1 cellular context compared by ENCODE assay signal in genomic region chr6:7153807-7154206, GRCh38.
TF ChIP-seq lines count a peak whose summit lies in the region.

No MANE protein-coding gene starts in this region.

TF ChIP-seq in K562, 482 proteins besides CTCF, POLR2A, EP300 and RAD21 (continued from another document):
- TF ChIP-seq, protein P1, sequence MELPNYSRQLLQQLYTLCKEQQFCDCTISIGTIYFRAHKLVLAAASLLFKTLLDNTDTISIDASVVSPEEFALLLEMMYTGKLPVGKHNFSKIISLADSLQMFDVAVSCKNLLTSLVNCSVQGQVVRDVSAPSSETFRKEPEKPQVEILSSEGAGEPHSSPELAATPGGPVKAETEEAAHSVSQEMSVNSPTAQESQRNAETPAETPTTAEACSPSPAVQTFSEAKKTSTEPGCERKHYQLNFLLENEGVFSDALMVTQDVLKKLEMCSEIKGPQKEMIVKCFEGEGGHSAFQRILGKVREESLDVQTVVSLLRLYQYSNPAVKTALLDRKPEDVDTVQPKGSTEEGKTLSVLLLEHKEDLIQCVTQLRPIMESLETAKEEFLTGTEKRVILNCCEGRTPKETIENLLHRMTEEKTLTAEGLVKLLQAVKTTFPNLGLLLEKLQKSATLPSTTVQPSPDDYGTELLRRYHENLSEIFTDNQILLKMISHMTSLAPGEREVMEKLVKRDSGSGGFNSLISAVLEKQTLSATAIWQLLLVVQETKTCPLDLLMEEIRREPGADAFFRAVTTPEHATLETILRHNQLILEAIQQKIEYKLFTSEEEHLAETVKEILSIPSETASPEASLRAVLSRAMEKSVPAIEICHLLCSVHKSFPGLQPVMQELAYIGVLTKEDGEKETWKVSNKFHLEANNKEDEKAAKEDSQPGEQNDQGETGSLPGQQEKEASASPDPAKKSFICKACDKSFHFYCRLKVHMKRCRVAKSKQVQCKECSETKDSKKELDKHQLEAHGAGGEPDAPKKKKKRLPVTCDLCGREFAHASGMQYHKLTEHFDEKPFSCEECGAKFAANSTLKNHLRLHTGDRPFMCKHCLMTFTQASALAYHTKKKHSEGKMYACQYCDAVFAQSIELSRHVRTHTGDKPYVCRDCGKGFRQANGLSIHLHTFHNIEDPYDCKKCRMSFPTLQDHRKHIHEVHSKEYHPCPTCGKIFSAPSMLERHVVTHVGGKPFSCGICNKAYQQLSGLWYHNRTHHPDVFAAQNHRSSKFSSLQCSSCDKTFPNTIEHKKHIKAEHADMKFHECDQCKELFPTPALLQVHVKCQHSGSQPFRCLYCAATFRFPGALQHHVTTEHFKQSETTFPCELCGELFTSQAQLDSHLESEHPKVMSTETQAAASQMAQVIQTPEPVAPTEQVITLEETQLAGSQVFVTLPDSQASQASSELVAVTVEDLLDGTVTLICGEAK (IDR thresholded peaks at IDR 0.05), result no peak
- TF ChIP-seq, protein P1 (CRISPR knock-in tag; IDR thresholded peaks at IDR 0.05), result no peak
- no peak for TF ChIP-seq CTBP1 (IDR thresholded peaks at IDR 0.05; ENCODE audit: borderline replicate concordance)
- peak; percentile 96 for TF ChIP-seq TFE3 (CRISPR knock-in tag; IDR thresholded peaks at IDR 0.05)
- peak; percentile 89 for TF ChIP-seq RAD51 (IDR thresholded peaks at IDR 0.05; ENCODE audit: borderline replicate concordance, low read depth)
- TF ChIP-seq, protein P2, sequence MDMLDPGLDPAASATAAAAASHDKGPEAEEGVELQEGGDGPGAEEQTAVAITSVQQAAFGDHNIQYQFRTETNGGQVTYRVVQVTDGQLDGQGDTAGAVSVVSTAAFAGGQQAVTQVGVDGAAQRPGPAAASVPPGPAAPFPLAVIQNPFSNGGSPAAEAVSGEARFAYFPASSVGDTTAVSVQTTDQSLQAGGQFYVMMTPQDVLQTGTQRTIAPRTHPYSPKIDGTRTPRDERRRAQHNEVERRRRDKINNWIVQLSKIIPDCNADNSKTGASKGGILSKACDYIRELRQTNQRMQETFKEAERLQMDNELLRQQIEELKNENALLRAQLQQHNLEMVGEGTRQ (CRISPR knock-in tag; IDR thresholded peaks at IDR 0.05), result peak; percentile 81
- no peak for TF ChIP-seq ESRRB (CRISPR knock-in tag; IDR thresholded peaks at IDR 0.05; ENCODE audit: borderline replicate concordance)
- no peak for TF ChIP-seq FOXM1 (IDR thresholded peaks at IDR 0.05; ENCODE audit: low read depth)
- no peak for TF ChIP-seq FOXM1 (CRISPR knock-in tag; IDR thresholded peaks at IDR 0.05; ENCODE audit: low read depth)
- TF ChIP-seq, protein P3, sequence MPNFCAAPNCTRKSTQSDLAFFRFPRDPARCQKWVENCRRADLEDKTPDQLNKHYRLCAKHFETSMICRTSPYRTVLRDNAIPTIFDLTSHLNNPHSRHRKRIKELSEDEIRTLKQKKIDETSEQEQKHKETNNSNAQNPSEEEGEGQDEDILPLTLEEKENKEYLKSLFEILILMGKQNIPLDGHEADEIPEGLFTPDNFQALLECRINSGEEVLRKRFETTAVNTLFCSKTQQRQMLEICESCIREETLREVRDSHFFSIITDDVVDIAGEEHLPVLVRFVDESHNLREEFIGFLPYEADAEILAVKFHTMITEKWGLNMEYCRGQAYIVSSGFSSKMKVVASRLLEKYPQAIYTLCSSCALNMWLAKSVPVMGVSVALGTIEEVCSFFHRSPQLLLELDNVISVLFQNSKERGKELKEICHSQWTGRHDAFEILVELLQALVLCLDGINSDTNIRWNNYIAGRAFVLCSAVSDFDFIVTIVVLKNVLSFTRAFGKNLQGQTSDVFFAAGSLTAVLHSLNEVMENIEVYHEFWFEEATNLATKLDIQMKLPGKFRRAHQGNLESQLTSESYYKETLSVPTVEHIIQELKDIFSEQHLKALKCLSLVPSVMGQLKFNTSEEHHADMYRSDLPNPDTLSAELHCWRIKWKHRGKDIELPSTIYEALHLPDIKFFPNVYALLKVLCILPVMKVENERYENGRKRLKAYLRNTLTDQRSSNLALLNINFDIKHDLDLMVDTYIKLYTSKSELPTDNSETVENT (CRISPR knock-in tag; IDR thresholded peaks at IDR 0.05), result no peak
- TF ChIP-seq BDP1 (IDR thresholded peaks at IDR 0.05; ENCODE audit: insufficient read depth, insufficient read length), result no peak
- no peak for TF ChIP-seq GTF2E2 (tag; IDR thresholded peaks at IDR 0.05)
- TF ChIP-seq C11orf30 (IDR thresholded peaks at IDR 0.05; ENCODE audit: low read depth), result no peak
- TF ChIP-seq, protein P4, sequence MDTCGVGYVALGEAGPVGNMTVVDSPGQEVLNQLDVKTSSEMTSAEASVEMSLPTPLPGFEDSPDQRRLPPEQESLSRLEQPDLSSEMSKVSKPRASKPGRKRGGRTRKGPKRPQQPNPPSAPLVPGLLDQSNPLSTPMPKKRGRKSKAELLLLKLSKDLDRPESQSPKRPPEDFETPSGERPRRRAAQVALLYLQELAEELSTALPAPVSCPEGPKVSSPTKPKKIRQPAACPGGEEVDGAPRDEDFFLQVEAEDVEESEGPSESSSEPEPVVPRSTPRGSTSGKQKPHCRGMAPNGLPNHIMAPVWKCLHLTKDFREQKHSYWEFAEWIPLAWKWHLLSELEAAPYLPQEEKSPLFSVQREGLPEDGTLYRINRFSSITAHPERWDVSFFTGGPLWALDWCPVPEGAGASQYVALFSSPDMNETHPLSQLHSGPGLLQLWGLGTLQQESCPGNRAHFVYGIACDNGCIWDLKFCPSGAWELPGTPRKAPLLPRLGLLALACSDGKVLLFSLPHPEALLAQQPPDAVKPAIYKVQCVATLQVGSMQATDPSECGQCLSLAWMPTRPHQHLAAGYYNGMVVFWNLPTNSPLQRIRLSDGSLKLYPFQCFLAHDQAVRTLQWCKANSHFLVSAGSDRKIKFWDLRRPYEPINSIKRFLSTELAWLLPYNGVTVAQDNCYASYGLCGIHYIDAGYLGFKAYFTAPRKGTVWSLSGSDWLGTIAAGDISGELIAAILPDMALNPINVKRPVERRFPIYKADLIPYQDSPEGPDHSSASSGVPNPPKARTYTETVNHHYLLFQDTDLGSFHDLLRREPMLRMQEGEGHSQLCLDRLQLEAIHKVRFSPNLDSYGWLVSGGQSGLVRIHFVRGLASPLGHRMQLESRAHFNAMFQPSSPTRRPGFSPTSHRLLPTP (IDR thresholded peaks at IDR 0.05; ENCODE audit: borderline replicate concordance, extremely low read depth, insufficient read length), result no peak
- no peak for TF ChIP-seq ZC3H11A (IDR thresholded peaks at IDR 0.05; ENCODE audit: low read depth, low read length)
- 0 out of 4 replicates have a peak, but pooled peaks of 1 of the 2 experiments have one; percentile 5 for TF ChIP-seq ETV6 (IDR thresholded peaks at IDR 0.05; ENCODE audit: borderline replicate concordance in 1 of 2, low read depth in 2 of 2, low read length in 1 of 2)
- no peak for TF ChIP-seq ETV6 (CRISPR knock-in tag; IDR thresholded peaks at IDR 0.05; ENCODE audit: borderline replicate concordance)
- TF ChIP-seq, protein P5, sequence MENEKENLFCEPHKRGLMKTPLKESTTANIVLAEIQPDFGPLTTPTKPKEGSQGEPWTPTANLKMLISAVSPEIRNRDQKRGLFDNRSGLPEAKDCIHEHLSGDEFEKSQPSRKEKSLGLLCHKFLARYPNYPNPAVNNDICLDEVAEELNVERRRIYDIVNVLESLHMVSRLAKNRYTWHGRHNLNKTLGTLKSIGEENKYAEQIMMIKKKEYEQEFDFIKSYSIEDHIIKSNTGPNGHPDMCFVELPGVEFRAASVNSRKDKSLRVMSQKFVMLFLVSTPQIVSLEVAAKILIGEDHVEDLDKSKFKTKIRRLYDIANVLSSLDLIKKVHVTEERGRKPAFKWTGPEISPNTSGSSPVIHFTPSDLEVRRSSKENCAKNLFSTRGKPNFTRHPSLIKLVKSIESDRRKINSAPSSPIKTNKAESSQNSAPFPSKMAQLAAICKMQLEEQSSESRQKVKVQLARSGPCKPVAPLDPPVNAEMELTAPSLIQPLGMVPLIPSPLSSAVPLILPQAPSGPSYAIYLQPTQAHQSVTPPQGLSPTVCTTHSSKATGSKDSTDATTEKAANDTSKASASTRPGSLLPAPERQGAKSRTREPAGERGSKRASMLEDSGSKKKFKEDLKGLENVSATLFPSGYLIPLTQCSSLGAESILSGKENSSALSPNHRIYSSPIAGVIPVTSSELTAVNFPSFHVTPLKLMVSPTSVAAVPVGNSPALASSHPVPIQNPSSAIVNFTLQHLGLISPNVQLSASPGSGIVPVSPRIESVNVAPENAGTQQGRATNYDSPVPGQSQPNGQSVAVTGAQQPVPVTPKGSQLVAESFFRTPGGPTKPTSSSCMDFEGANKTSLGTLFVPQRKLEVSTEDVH (IDR thresholded peaks at IDR 0.05; ENCODE audit: low read depth, partially characterized antibody), result no peak
- TF ChIP-seq ZNF696 (CRISPR knock-in tag; conservative IDR thresholded peaks at IDR 0.05), result no peak
- TF ChIP-seq TRIM28 (IDR thresholded peaks at IDR 0.05), result no peak
- no peak for TF ChIP-seq PHF20 (IDR thresholded peaks at IDR 0.05; ENCODE audit: partially characterized antibody)
- TF ChIP-seq NFYB (IDR thresholded peaks at IDR 0.05; ENCODE audit: extremely low read depth, insufficient read length), result peak; percentile 35
- no peak for TF ChIP-seq CAMTA2 (CRISPR knock-in tag; conservative IDR thresholded peaks at IDR 0.05)
- no peak for TF ChIP-seq CHD4 (IDR thresholded peaks at IDR 0.05; ENCODE audit: insufficient read depth, insufficient replicate concordance, low read depth, low read length, poor library complexity, severe bottlenecking)
- 0 out of 2 replicates have a peak, but pooled peaks have one; percentile 21 for TF ChIP-seq ZNF143 (CRISPR knock-in tag; IDR thresholded peaks at IDR 0.05)
TF ChIP-seq in K562: peak in this region for 10.
